ENCODE assay signal across 27 cellular contexts in the genomic region with DNA sequence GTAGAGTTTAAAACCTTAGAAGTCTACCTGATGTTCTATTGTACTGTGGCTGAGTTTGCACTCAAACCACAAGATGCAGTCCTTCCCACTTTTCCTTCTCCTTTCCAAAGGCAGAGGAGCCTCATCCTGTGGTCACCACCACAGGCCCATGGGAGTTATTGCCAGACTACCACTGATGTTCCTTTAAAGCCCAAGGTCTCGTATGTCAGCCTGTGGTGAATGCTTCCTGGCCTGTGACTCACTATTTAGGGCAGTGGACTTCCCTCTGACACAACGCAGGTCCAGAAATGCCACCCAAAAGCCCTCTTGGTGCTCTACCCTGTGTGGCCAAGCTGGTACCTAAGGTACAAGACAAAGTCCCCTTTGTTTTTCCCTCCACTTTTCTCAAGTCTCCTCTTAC. TPM values are rescaled to one million over a fixed set of nuclear protein-coding genes. Genes with fewer than 3 reads are reported as not detected.
DNase-seq lines count a peak whose midpoint lies in the region; ATAC-seq and TF ChIP-seq lines count a peak whose summit lies in the region.
"Had no signal": no experiment of that assay in that cellular context is flagged by ENCODE, and none has a peak within 500 bp of the region (broad histone marks: within the 10 kb centered on the region; RNA-seq: fewer than 3 reads in every experiment).

No MANE protein-coding gene starts in this region.

- no peaks in the 10 kb centered on the region for H3K9me3 ChIP-seq in mammary epithelial cell (replicated peaks; ENCODE audit: insufficient read depth, low read length)
- H3K9me3 ChIP-seq in breast epithelium, result peaks cover 0 to 1% of the 10 kb centered on the region in 2 donors
- H3K9me3 ChIP-seq in upper lobe of right lung, result no peaks in the 10 kb centered on the region
- H3K9me3 ChIP-seq: BE2C, neutrophil had no signal

- H3K27ac ChIP-seq in mammary epithelial cell (ENCODE audit: insufficient read depth, low read depth, low read length) (no peak overlapping the region), breast epithelium (no peak overlapping the region), upper lobe of right lung (no peak overlapping the region)
- H3K27ac ChIP-seq: neutrophil had no signal

- no peaks in the 10 kb centered on the region for H3K79me2 ChIP-seq in mammary epithelial cell (ENCODE audit: insufficient read depth, low read length)

- WGBS in mammary epithelial cell (ENCODE audit: low coverage, missing lambda C conversion rate), result 69% methylated on average over 2 of the region's 2 CpGs

- H3K36me3 ChIP-seq in mammary epithelial cell (ENCODE audit: insufficient read depth, low read length) (no peaks in the 10 kb centered on the region), breast epithelium (no peaks in the 10 kb centered on the region), upper lobe of right lung (no peaks in the 10 kb centered on the region)
- H3K36me3 ChIP-seq: BE2C, neutrophil had no signal

- TF ChIP-seq CTCF in mammary epithelial cell (conservative IDR thresholded peaks at IDR 0.05 in 1 of 2, IDR thresholded peaks at IDR 0.05 in 1 of 2; ENCODE audit: extremely low read depth in 1 of 2, insufficient read depth in 1 of 2, low read depth in 1 of 2, low read length in 2 of 2) (no peak), breast epithelium (IDR thresholded peaks at IDR 0.05) (no peak), fibroblast of pulmonary artery (IDR thresholded peaks at IDR 0.05; ENCODE audit: low read length, missing control alignments) (no peak), upper lobe of right lung (IDR thresholded peaks at IDR 0.05) (no peak), GM20000 (IDR thresholded peaks at IDR 0.05; ENCODE audit: extremely low read depth, missing control alignments) (no peak)

- dilution Hi-C loops in mammary epithelial cell (cut with HindIII; ENCODE audit: low sequenced_read_pairs), result no loop called here

- H3K4me3 ChIP-seq in mammary epithelial cell (replicated peaks in 1 of 3; ENCODE audit: insufficient read depth in 1 of 3, low read depth in 2 of 3, low read length in 3 of 3), result no peak overlapping the region
- H3K4me3 ChIP-seq in breast epithelium, result no peak overlapping the region
- H3K4me3 ChIP-seq in fibroblast of pulmonary artery (replicated peaks; ENCODE audit: low read depth, low read length), result no peak overlapping the region
- no peak overlapping the region for H3K4me3 ChIP-seq in upper lobe of right lung
- H3K4me3 ChIP-seq: GM12878 had no signal

- no peak overlapping the region for H2AFZ ChIP-seq in mammary epithelial cell (ENCODE audit: low read depth, low read length)

- no peak overlapping the region for H3K4me2 ChIP-seq in mammary epithelial cell (ENCODE audit: insufficient read depth, low read depth, low read length)

- no peaks in the 10 kb centered on the region for H4K20me1 ChIP-seq in mammary epithelial cell (ENCODE audit: insufficient read depth, low read length)

- H3K4me1 ChIP-seq in mammary epithelial cell (ENCODE audit: insufficient read depth, low read length) (no peaks in the 10 kb centered on the region), breast epithelium (no peaks in the 10 kb centered on the region), upper lobe of right lung (no peaks in the 10 kb centered on the region)
- H3K4me1 ChIP-seq: BE2C had no signal

- CTCF ChIA-PET in mammary epithelial cell (lab: Charles Lee; ENCODE audit: low non-redundant PET), result no interaction called here

- in situ Hi-C loops in mammary epithelial cell (cut with MboI; ENCODE audit: low sequenced_read_pairs in 2 of 2) (no loop called here), SK-MEL-5 (cut with HindIII; ENCODE audit: low pct_unique_long_range_greater_than_20kb, low sequenced_read_pairs) (no loop called here)

- ATAC-seq in upper lobe of right lung, result peak; percentile 95
- ATAC-seq: activated CD4-positive, CD25-positive, alpha-beta regulatory T cell treated with anti-CD3 and anti-CD28 coated beads, Interleukin-2, amount 50 U/mL, for 24 hours; activated CD8-positive, alpha-beta T cell treated with anti-CD3 and anti-CD28 coated beads, Interleukin-2, amount 10 ng/mL, durations not matched to agents 7 days and 5 days; esophagus mucosa; GM12878 had no signal

- H3K9ac ChIP-seq in mammary epithelial cell (ENCODE audit: insufficient read depth, low read length), result no peak overlapping the region

- no TSS peak for BruUV-seq in mammary epithelial cell (replicated peaks; lab: Mats Ljungman, UMichigan)

- H3K27me3 ChIP-seq in mammary epithelial cell (ENCODE audit: insufficient read depth, low read length) (no peaks in the 10 kb centered on the region), breast epithelium (no peaks in the 10 kb centered on the region), upper lobe of right lung (no peaks in the 10 kb centered on the region)
- H3K27me3 ChIP-seq: BE2C, neutrophil had no signal

- peak; percentile 19 for DNase-seq in mammary epithelial cell
- DNase-seq in breast epithelium (ENCODE audit: low spot score in 2 of 2), result no peak
- DNase-seq in SK-MEL-5 (ENCODE audit: low read depth, low spot score), result peak; percentile 15
- DNase-seq in fibroblast of pulmonary artery (ENCODE audit: low read depth), result peak; percentile 10
- no peak for DNase-seq in upper lobe of right lung
- DNase-seq in GM20000 (ENCODE audit: low spot score), result no peak
- DNase-seq in NCI-H1105 treated with DMSO at 0.1 percent for 48 hours (lab: John Stamatoyannopoulos, UW), result no peak
- no peak for DNase-seq in SHP77 treated with DMSO at 0.1 percent for 48 hours (lab: John Stamatoyannopoulos, UW)
- DNase-seq: 8988T; activated CD8-positive, alpha-beta T cell treated with anti-CD3 and anti-CD28 coated beads, Interleukin-2, amount 10 ng/mL, durations not matched to agents 7 days and 5 days; activated naive CD4-positive, alpha-beta T cell treated with anti-CD3 and anti-CD28 coated beads for 36 hours; activated T-cell treated with anti-CD3 and anti-CD28 coated beads, Interleukin-2, amount 50 U/mL, for 1 hour; aorta; BE2C; effector memory CD4-positive, alpha-beta T cell; GOT3; head of caudate nucleus; KBM-7; NCI-H1092; NCI-H510A; retina; stimulated activated CD4-positive, alpha-beta T cell treated with anti-CD3 and anti-CD28 coated beads, Interleukin-12 subunit alpha, Interleukin-12 subunit beta, amount 100 ng/mL, for 4 hours; T-helper 9 cell had no signal

- TF ChIP-seq POLR2A in breast epithelium (IDR thresholded peaks at IDR 0.05), result no peak

- intact Hi-C loops in mammary epithelial cell (cut with micrococcal nuclease) (no loop called here), breast epithelium (cut with DNase I; ENCODE audit: low total_unique reads) (no loop called here), upper lobe of right lung (cut with DNase I) (no loop called here)

RNA-seq across cellular contexts. Expression of gene FMNL2, which starts 14.8 kb away (rescaled TPM):
- 10 to 100 TPM; 26.5 to 62.9 TPM for total RNA-seq in mammary epithelial cell
- 25.0 TPM for polyA plus RNA-seq in mammary epithelial cell
- polyA minus RNA-seq in mammary epithelial cell, result 33.6 TPM
- 10 to 100 TPM; 36.1 to 78.1 (median 40.0) TPM for total RNA-seq in breast epithelium
- total RNA-seq in SK-MEL-5 (2014; rRNA removed; shearing (Covaris generic)), result 50.8 and 57.5 TPM in 2 replicates
- 49.2 and 68.3 TPM in 2 replicates for polyA plus RNA-seq in SK-MEL-5 (2015; cell fraction: cytosol; rRNA removed)
- 181 and 223 TPM in 2 replicates for polyA plus RNA-seq in SK-MEL-5 (2015; cell fraction: nucleus; rRNA removed)
- total RNA-seq in upper lobe of right lung, result 69.5 TPM

Comparison
In these comparisons a context has a peak if more than half of its experiments do, and no peak if none do; other contexts are left out.
1. DNase-seq: peak in mammary epithelial cell (single experiment), SK-MEL-5 (single experiment) and fibroblast of pulmonary artery (single experiment); none in breast epithelium (0 of 2), upper lobe of right lung (single experiment), GM20000 (single experiment), NCI-H1105 treated with DMSO at 0.1 percent for 48 hours (single experiment) and SHP77 treated with DMSO at 0.1 percent for 48 hours (single experiment).